In the genomic region with DNA sequence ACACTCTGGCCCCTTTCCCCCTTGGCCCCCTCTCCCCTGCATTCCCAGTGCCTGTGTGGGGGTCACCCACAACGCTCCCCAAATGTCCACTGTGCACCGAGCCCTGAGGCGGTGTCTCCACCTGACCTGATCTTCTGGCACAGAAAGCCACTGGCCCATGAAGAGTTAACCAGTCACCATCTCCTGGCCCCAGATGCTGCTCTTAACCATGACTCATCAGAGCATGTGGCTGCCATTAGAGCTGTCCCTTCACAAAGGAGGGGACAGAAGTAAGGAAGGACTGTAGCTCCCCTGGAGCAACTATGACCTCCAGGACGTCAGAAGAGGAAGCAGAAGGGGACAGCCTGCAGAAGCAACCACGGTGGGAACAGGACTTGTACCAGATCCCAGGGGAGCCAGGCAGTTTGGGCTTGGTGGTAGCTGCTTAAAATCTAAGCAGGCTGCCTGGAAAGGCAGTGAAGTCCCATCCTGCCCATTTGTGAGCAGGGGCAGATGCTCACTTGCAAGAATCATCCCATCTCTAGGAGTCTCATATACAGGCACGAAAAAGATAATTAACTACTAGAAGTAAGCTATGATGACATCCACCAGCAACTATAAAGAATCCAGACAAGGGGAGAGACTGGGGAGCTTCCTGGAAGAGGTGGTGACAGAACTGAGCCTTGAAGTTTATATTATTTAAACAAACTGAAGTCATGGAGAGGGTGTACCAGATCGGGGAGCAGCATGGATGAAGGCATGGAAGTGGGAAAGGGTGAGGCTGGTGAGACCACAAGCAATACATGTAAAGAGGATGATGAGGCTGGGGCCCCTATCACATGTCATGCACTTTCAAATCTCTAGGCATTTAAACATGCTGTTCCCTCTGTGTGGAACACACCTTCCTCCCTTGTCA, we compare ENCODE assay signal across 8 cellular contexts. TPM values are rescaled to one million over a fixed set of nuclear protein-coding genes. Genes with fewer than 3 reads are reported as not detected.
DNase-seq lines count a peak whose midpoint lies in the region; ATAC-seq, FAIRE-seq and TF ChIP-seq lines count a peak whose summit lies in the region.

No MANE protein-coding gene starts in this region.

- H3K27ac Mint-ChIP-seq in activated CD8-positive, alpha-beta T cell treated with anti-CD3 and anti-CD28 coated beads for 36 hours: no peak overlapping the region

- TF ChIP-seq CTCF in D721Med (IDR thresholded peaks at IDR 0.05; ENCODE audit: insufficient read depth, missing control alignments) (no peak), MM.1S (IDR thresholded peaks at IDR 0.05; ENCODE audit: low read length) (no peak), left ventricle myocardium inferior (IDR thresholded peaks at IDR 0.05; ENCODE audit: borderline replicate concordance) (no peak), retinal pigment epithelial cell (conservative IDR thresholded peaks at IDR 0.05; ENCODE audit: low read depth, low read length) (no peak)
- no peak for TF ChIP-seq CTCF in activated CD8-positive, alpha-beta T cell treated with anti-CD3 and anti-CD28 coated beads for 36 hours (IDR thresholded peaks at IDR 0.05)

- no peaks in the 10 kb centered on the region for H4K20me1 ChIP-seq in MM.1S (ENCODE audit: insufficient read depth, low read length)

- H3K9me2 ChIP-seq in MM.1S (replicated peaks; ENCODE audit: insufficient read depth, low read length): no peaks in the 10 kb centered on the region

- peak overlapping the region; percentile 85; the same call in 1 of the 2 replicates for H3K4me2 ChIP-seq in MM.1S (ENCODE audit: low read depth, low read length)

- H3K4me1 Mint-ChIP-seq in activated CD8-positive, alpha-beta T cell treated with anti-CD3 and anti-CD28 coated beads for 36 hours (ENCODE audit: low read depth): peaks cover 8% of the 10 kb centered on the region

- no peak overlapping the region for H3K4me3 ChIP-seq in MM.1S (ENCODE audit: low read length)
- H3K4me3 ChIP-seq in left ventricle myocardium inferior: peak overlapping the region; percentile 69
- H3K4me3 ChIP-seq in retinal pigment epithelial cell (ENCODE audit: low read length): no peak overlapping the region

- no peak for FAIRE-seq in D721Med (lab: Jason Lieb, UNC)

- H2AFZ ChIP-seq in MM.1S (ENCODE audit: low read length): peak overlapping the region; percentile 75

- H3K79me2 ChIP-seq in MM.1S (ENCODE audit: low read length): no peaks in the 10 kb centered on the region

- peak overlapping the region; percentile 63 for H3K4me3 Mint-ChIP-seq in activated CD8-positive, alpha-beta T cell treated with anti-CD3 and anti-CD28 coated beads for 36 hours

- DNase-seq in D721Med (ENCODE audit: insufficient read length, low spot score): peak; percentile 6
- DNase-seq in MM.1S: no peak
- DNase-seq in activated CD8-positive, alpha-beta T cell treated with anti-CD3 and anti-CD28 coated beads for 36 hours: peak; percentile 28
- no peak for DNase-seq in left ventricle myocardium inferior
- DNase-seq in retinal pigment epithelial cell (ENCODE audit: low read depth): peak; percentile 26
- DNase-seq in activated CD4-positive, alpha-beta T cell treated with anti-CD3 and anti-CD28 coated beads, Interleukin-2, amount 50 U/mL, for 4 hours: no peak

- H3K36me3 Mint-ChIP-seq in activated CD8-positive, alpha-beta T cell treated with anti-CD3 and anti-CD28 coated beads for 36 hours (ENCODE audit: low read depth): no peaks in the 10 kb centered on the region

- CTCF ChIA-PET in activated CD8-positive, alpha-beta T cell treated with anti-CD3 and anti-CD28 coated beads for 36 hours (lab: Charles Lee): interaction anchor here (1.0 to 1.8 kb wide), 5 partner anchors 16 to 142 kb away, joined by 3 to 5 read pairs (median 4); no protein-coding TSS in a partner anchor

- no peak overlapping the region for H3K9ac ChIP-seq in MM.1S (ENCODE audit: low read length)

- H3K27me3 ChIP-seq in MM.1S (replicated peaks; ENCODE audit: insufficient read depth, low read length) (no peaks in the 10 kb centered on the region), left ventricle myocardium inferior (ENCODE audit: low read depth) (peaks cover 35% of the 10 kb centered on the region)

- POLR2A ChIA-PET in activated CD8-positive, alpha-beta T cell treated with anti-CD3 and anti-CD28 coated beads for 36 hours (lab: Charles Lee): no interaction called here

- intact Hi-C loops in activated CD8-positive, alpha-beta T cell treated with anti-CD3 and anti-CD28 coated beads for 36 hours (cut with micrococcal nuclease): no loop called here
- intact Hi-C loops in left ventricle myocardium inferior (cut with micrococcal nuclease): no loop called here

- H3F3A ChIP-seq in MM.1S (ENCODE audit: insufficient read depth, low read length): no peaks in the 10 kb centered on the region

- no peaks in the 10 kb centered on the region for H3K9me3 Mint-ChIP-seq in activated CD8-positive, alpha-beta T cell treated with anti-CD3 and anti-CD28 coated beads for 36 hours

- peaks cover 10% of the 10 kb centered on the region for H3K4me1 ChIP-seq in MM.1S (ENCODE audit: low read length)
- peaks cover 32% of the 10 kb centered on the region for H3K4me1 ChIP-seq in left ventricle myocardium inferior

- H3K27ac ChIP-seq in MM.1S (ENCODE audit: low read length): no peak overlapping the region
- H3K27ac ChIP-seq in left ventricle myocardium inferior (replicated peaks): peak overlapping the region; percentile 87

- H3K27me3 Mint-ChIP-seq in activated CD8-positive, alpha-beta T cell treated with anti-CD3 and anti-CD28 coated beads for 36 hours: peaks cover 28% of the 10 kb centered on the region

- ATAC-seq in GM21367 (IDR thresholded peaks at IDR 0.05; ENCODE audit: unreplicated experiment) (peak; percentile 57), GM18502 (IDR thresholded peaks at IDR 0.05; ENCODE audit: poor library complexity, unreplicated experiment) (no peak)
- peak; percentile 65 for ATAC-seq in activated CD8-positive, alpha-beta T cell treated with anti-CD3 and anti-CD28 coated beads for 36 hours

- H3K36me3 ChIP-seq in MM.1S (replicated peaks; ENCODE audit: insufficient read depth, low read length) (no peaks in the 10 kb centered on the region), left ventricle myocardium inferior (no peaks in the 10 kb centered on the region)

- H3K9me3 ChIP-seq in MM.1S (replicated peaks; ENCODE audit: insufficient read depth, low read length): no peaks in the 10 kb centered on the region
- no peaks in the 10 kb centered on the region for H3K9me3 ChIP-seq in left ventricle myocardium inferior (replicated peaks)

RNA-seq across cellular contexts. Expression of a gene that starts 1.1 kb away (rescaled TPM):
- total RNA-seq in activated CD8-positive, alpha-beta T cell treated with anti-CD3 and anti-CD28 coated beads for 36 hours: under 1 TPM in 1 of 2 experiments, not detected in 1; 0.50 TPM
- 25.7 TPM for total RNA-seq in left ventricle myocardium inferior

Comparison
In these comparisons a context has a peak if more than half of its experiments do, and no peak if none do; other contexts are left out.
1. DNase-seq: peak in D721Med (single experiment), activated CD8-positive, alpha-beta T cell treated with anti-CD3 and anti-CD28 coated beads for 36 hours (single experiment) and retinal pigment epithelial cell (single experiment); none in MM.1S (single experiment), left ventricle myocardium inferior (single experiment) and activated CD4-positive, alpha-beta T cell treated with anti-CD3 and anti-CD28 coated beads, Interleukin-2, amount 50 U/mL, for 4 hours (0 of 2).
2. RNA of a gene that starts 1.1 kb away (total RNA-seq): 25.7 TPM in left ventricle myocardium inferior (single experiment); 0.50 TPM in activated CD8-positive, alpha-beta T cell treated with anti-CD3 and anti-CD28 coated beads for 36 hours; every median in the first group is over 10 times any median in the second.